In genomic region chr15:101362986-101363566, GRCh38 we compare ENCODE assay signal across 18 cellular contexts.
DNase-seq lines count a peak whose midpoint lies in the region; ATAC-seq, FAIRE-seq and TF ChIP-seq lines count a peak whose summit lies in the region.
"Had no signal": no experiment of that assay in that cellular context is flagged by ENCODE, and none has a peak within 500 bp of the region (broad histone marks: within the 10 kb centered on the region; RNA-seq: fewer than 3 reads in every experiment).

No MANE protein-coding gene starts in this region.

- H3K4me1 ChIP-seq in HepG2 (ENCODE audit: insufficient read depth, low read length) (no peaks in the 10 kb centered on the region), right lobe of liver (no peaks in the 10 kb centered on the region), osteoblast (ENCODE audit: insufficient read depth, low read length) (no peaks in the 10 kb centered on the region)

- no peak overlapping the region for H2AFZ ChIP-seq in HepG2 (ENCODE audit: low read length)
- no peak overlapping the region for H2AFZ ChIP-seq in osteoblast (ENCODE audit: low read length)
- H2AFZ ChIP-seq: GM23248 had no signal

- DNase-seq in HepG2 (ENCODE audit: low spot score): no peak
- no peak for DNase-seq in right lobe of liver
- peak; percentile 20 for DNase-seq in islet precursor cell
- DNase-seq in osteoblast (ENCODE audit: insufficient read length, low spot score, missing footprints): peak; percentile 14
- DNase-seq in GDM1 (lab: John Stamatoyannopoulos, UW): no peak
- no peak for DNase-seq in OCI-M2 (lab: John Stamatoyannopoulos, UW; ENCODE audit: unreplicated experiment)
- DNase-seq: 8988T; CD4-positive, alpha-beta memory T cell; DMS53; DND-41; EL; GM23248; H9 had no signal

- no peak overlapping the region for H3K4me3 Mint-ChIP-seq in stimulated activated memory B cell treated with anti-CD40 and anti-IgM and Interleukin-4, amounts not matched to agents 10 μg/mL and 1 μg/mL and 100 μg/mL, for 72 hours
- H3K4me3 Mint-ChIP-seq: CD14-positive monocyte; CD4-positive, alpha-beta memory T cell; H9 had no signal

- peaks cover 25 to 69% of the 10 kb centered on the region in 2 experiments; a peak in 4 of 5 replicates for H3K36me3 ChIP-seq in HepG2 (replicated peaks in 1 of 2; ENCODE audit: control insufficient read depth in 1 of 2, insufficient read depth in 2 of 2, low read length in 2 of 2)
- peaks cover 0 to 73% (median 17%) of the 10 kb centered on the region in 4 donors for H3K36me3 ChIP-seq in right lobe of liver
- H3K36me3 ChIP-seq in osteoblast (ENCODE audit: insufficient read depth, low read length): no peaks in the 10 kb centered on the region
- H3K36me3 ChIP-seq: BLaER1 had no signal

- TF ChIP-seq EP300 in HepG2 (IDR thresholded peaks at IDR 0.05; ENCODE audit: low read depth in 2 of 2, low read length in 2 of 2) (no peak), HepG2 (CRISPR knock-in tag; IDR thresholded peaks at IDR 0.05; ENCODE audit: borderline replicate concordance) (no peak)

- H3K4me1 Mint-ChIP-seq in stimulated activated memory B cell treated with anti-CD40 and anti-IgM and Interleukin-4, amounts not matched to agents 10 μg/mL and 1 μg/mL and 100 μg/mL, for 72 hours: no peaks in the 10 kb centered on the region
- H3K4me1 Mint-ChIP-seq: CD14-positive monocyte; CD4-positive, alpha-beta memory T cell had no signal

- FAIRE-seq in HepG2 (lab: Jason Lieb, UNC): no peak
- FAIRE-seq: GM12891, GM19239 had no signal

- no peak for TF ChIP-seq POLR2A in HepG2 (IDR thresholded peaks at IDR 0.05; ENCODE audit: insufficient read depth in 1 of 2, low read depth in 2 of 2, low read length in 2 of 2)
- no peak for TF ChIP-seq POLR2A in right lobe of liver (IDR thresholded peaks at IDR 0.05)

- H3K4me3 ChIP-seq in HepG2 (replicated peaks in 1 of 3; ENCODE audit: insufficient read depth in 1 of 3, low read depth in 2 of 3, low read length in 3 of 3) (no peak overlapping the region), right lobe of liver (no peak overlapping the region), osteoblast (ENCODE audit: insufficient read depth, low read length) (no peak overlapping the region)
- H3K4me3 ChIP-seq: BLaER1, GM23248 had no signal

- H3K79me2 ChIP-seq in HepG2 (ENCODE audit: insufficient read depth, low read length) (no peaks in the 10 kb centered on the region), osteoblast (ENCODE audit: insufficient read depth, low read length) (no peaks in the 10 kb centered on the region)

- no peak for TF ChIP-seq CTCF in HepG2 (CRISPR knock-in tag; IDR thresholded peaks at IDR 0.05)
- TF ChIP-seq CTCF in right lobe of liver (IDR thresholded peaks at IDR 0.05): no peak
- no peak for TF ChIP-seq CTCF in osteoblast (IDR thresholded peaks at IDR 0.05; ENCODE audit: extremely low read depth, low read depth, low read length)

- no peak overlapping the region for H3K27ac Mint-ChIP-seq in stimulated activated memory B cell treated with anti-CD40 and anti-IgM and Interleukin-4, amounts not matched to agents 10 μg/mL and 1 μg/mL and 100 μg/mL, for 72 hours
- H3K27ac Mint-ChIP-seq: CD4-positive, alpha-beta memory T cell had no signal

- in situ Hi-C loops in HepG2 (cut with HindIII; ENCODE audit: extremely low pct_ligation_motif_present, low pct_unique_long_range_greater_than_20kb): no loop called here

- H3K27ac ChIP-seq in HepG2 (ENCODE audit: extremely low read length, insufficient read depth, low read length) (no peak overlapping the region), right lobe of liver (no peak overlapping the region), osteoblast (ENCODE audit: low read depth, low read length) (no peak overlapping the region)
- H3K27ac ChIP-seq: BLaER1, GM23248 had no signal

- no peak for TF ChIP-seq RAD21 in HepG2 (CRISPR knock-in tag; IDR thresholded peaks at IDR 0.05)

- H3K9me3 ChIP-seq in HepG2 (ENCODE audit: low read length): no peaks in the 10 kb centered on the region
- H3K9me3 ChIP-seq in right lobe of liver: no peaks in the 10 kb centered on the region
- no peaks in the 10 kb centered on the region for H3K9me3 ChIP-seq in osteoblast (ENCODE audit: low read depth, low read length)
- H3K9me3 ChIP-seq: BLaER1 had no signal

- H3K4me2 ChIP-seq in HepG2 (ENCODE audit: low read depth, low read length) (no peak overlapping the region), osteoblast (ENCODE audit: insufficient read depth, low read length) (no peak overlapping the region)
- H3K4me2 ChIP-seq: BLaER1 had no signal

- CTCF ChIA-PET in HepG2 (lab: Yijun Ruan, JAX; ENCODE audit: low intra/inter-chr PET ratio, low total read pairs): no interaction called here

- ATAC-seq in HepG2 (no peak), right lobe of liver (no peak)
- ATAC-seq in stimulated activated memory B cell treated with anti-CD40 and anti-IgM and Interleukin-4, amounts not matched to agents 10 μg/mL and 1 μg/mL and 100 μg/mL, for 72 hours: no peak

- H3K27me3 Mint-ChIP-seq in stimulated activated memory B cell treated with anti-CD40 and anti-IgM and Interleukin-4, amounts not matched to agents 10 μg/mL and 1 μg/mL and 100 μg/mL, for 72 hours: peaks cover 24% of the 10 kb centered on the region

- intact Hi-C loops in HepG2 (cut with micrococcal nuclease; ENCODE audit: unreplicated experiment): no loop called here
- intact Hi-C loops in right lobe of liver (cut with DNase I): no loop called here

- peaks cover 4% of the 10 kb centered on the region; the same call in 1 of the 2 replicates for H4K20me1 ChIP-seq in HepG2 (ENCODE audit: insufficient read depth, low read length)
- H4K20me1 ChIP-seq in osteoblast (ENCODE audit: insufficient read depth, low read length): no peaks in the 10 kb centered on the region
- H4K20me1 ChIP-seq: BLaER1 had no signal

- BruUV-seq in HepG2 (replicated peaks; lab: Mats Ljungman, UMichigan): no TSS peak

- peaks cover 4% of the 10 kb centered on the region for H3K9me3 Mint-ChIP-seq in stimulated activated memory B cell treated with anti-CD40 and anti-IgM and Interleukin-4, amounts not matched to agents 10 μg/mL and 1 μg/mL and 100 μg/mL, for 72 hours

- H3K27me3 ChIP-seq in HepG2 (ENCODE audit: control insufficient read depth in 1 of 2, insufficient read depth in 2 of 2, low read length in 2 of 2): no peaks in the 10 kb centered on the region
- H3K27me3 ChIP-seq in right lobe of liver: no peaks in the 10 kb centered on the region
- no peaks in the 10 kb centered on the region for H3K27me3 ChIP-seq in osteoblast (ENCODE audit: insufficient read depth, low read length)
- H3K27me3 ChIP-seq: BLaER1 had no signal

- POLR2A ChIA-PET in HepG2 (lab: Yijun Ruan, JAX): no interaction called here

- no peak overlapping the region for H3K9ac ChIP-seq in HepG2 (ENCODE audit: insufficient read depth, low read depth, low read length)
- H3K9ac ChIP-seq: BLaER1, GM23248 had no signal

- no peaks in the 10 kb centered on the region for H3K36me3 Mint-ChIP-seq in stimulated activated memory B cell treated with anti-CD40 and anti-IgM and Interleukin-4, amounts not matched to agents 10 μg/mL and 1 μg/mL and 100 μg/mL, for 72 hours
- H3K36me3 Mint-ChIP-seq: CD14-positive monocyte; CD4-positive, alpha-beta memory T cell had no signal

- WGBS in HepG2 (ENCODE audit: low lambda C conversion rate): 87% methylated on average over 7 of the region's 8 CpGs
- WGBS in right lobe of liver (ENCODE audit: insufficient coverage, low coverage, low lambda C conversion rate, missing lambda C conversion rate): 94% methylated on average over 3 of the region's 8 CpGs

TF ChIP-seq in HepG2, 621 proteins besides CTCF, POLR2A, EP300 and RAD21:
- peak; percentile 55 for TF ChIP-seq MNT (IDR thresholded peaks at IDR 0.05)
- no peak for TF ChIP-seq EHMT2 (IDR thresholded peaks at IDR 0.05; ENCODE audit: borderline replicate concordance, low read depth, low read length)

Comparison
In these comparisons a context has a peak if more than half of its experiments do, and no peak if none do; other contexts are left out.
1. DNase-seq: peak in islet precursor cell (single experiment) and osteoblast (single experiment); none in HepG2 (single experiment), right lobe of liver (0 of 3), GDM1 (single experiment) and OCI-M2 (single experiment).